ENCODE assay signal across 8 cellular contexts in the genomic region with DNA sequence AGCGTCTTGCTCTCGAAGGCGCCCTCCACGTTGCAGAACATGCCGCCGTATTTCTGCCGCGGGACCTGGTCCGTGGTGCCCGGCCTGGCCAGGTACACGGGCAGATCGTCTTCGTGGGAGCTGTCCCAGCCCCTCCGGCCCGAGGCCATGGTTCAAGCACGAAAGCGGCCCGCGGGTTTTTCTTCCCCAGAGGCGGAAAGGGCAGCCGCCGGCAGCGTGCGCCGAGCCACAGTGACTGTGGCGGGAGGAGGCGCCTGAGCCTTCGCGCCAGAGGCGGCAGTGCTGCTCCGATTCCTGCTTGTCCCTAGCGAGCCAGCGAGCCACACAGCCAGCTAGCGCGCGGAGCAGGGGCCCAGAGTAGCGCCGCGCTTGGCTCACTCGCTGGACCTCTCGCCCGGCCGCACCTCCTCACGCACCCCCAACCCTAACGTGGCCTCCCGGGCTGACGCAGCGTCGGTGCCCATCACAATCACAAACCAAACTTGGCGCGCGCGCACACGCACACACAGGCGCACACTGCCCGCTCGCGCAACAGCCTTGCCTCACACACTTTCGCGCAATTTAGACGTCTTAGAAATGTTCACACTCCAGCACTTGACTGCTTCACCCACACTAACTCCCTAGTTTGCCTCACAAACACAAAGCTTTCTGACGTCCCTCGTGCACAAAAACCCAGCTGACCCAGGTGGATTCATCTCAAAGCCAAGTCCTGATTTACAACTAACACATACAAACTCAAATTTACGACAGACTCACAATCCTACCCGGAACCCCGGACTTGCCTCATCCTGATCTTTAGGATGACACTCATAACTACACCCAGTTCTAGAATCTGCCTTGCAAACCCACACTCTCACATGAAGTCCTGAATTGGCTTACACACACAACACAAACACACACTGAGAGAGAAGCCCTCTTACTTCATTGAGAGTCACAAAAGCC. TPM values are rescaled to one million over a fixed set of nuclear protein-coding genes. Genes with fewer than 3 reads are reported as not detected.
DNase-seq lines count a peak whose midpoint lies in the region; ATAC-seq and TF ChIP-seq lines count a peak whose summit lies in the region.

A gene (minus strand): TSS at position 359 of the 942 bp plus-strand sequence. CDS start 210 bp downstream, at position 149.

- peaks cover 16% of the 10 kb centered on the region for H3K27me3 Mint-ChIP-seq in endothelial cell (ENCODE audit: unreplicated experiment)

- peak within 1 kb of the TSS; percentile 57 for H3K4me3 ChIP-seq in lung

- ATAC-seq in lung (ENCODE audit: insufficient read depth, low FRiP score) (peak; percentile 82), HG03108 (IDR thresholded peaks at IDR 0.05; ENCODE audit: unreplicated experiment) (no peak)

- CTCF ChIA-PET in HEK293T (lab: Yijun Ruan, JAX), result no interaction called here

- H3K36me3 Mint-ChIP-seq in endothelial cell (ENCODE audit: low read depth, unreplicated experiment), result peaks cover 11% of the 10 kb centered on the region

- 3 to 4% methylated on average over 54 to 66 of the region's 66 CpGs for whole genome bisulfite sequencing in lung, 2 donors

- H3K4me1 ChIP-seq in lung (ENCODE audit: control insufficient read depth in 2 of 2, insufficient read depth in 2 of 2, low read length in 2 of 2), result peaks cover 0 to 4% of the 10 kb centered on the region in 2 donors

- H3K36me3 ChIP-seq in lung (ENCODE audit: control insufficient read depth in 2 of 2, insufficient read depth in 2 of 2, low read length in 2 of 2), result no peaks in the 10 kb centered on the region

- H3K9me3 ChIP-seq in lung (ENCODE audit: control insufficient read depth in 2 of 2, insufficient read depth in 1 of 2, low read length in 1 of 2), result no peaks in the 10 kb centered on the region

- POLR2A ChIA-PET in HEK293T (lab: Yijun Ruan, JAX), result interaction anchor here (0.9 to 2.2 kb wide), 2 partner anchors 10 to 44 kb away, joined by 3 to 8 read pairs; no protein-coding TSS in a partner anchor

- H3K4me1 Mint-ChIP-seq in endothelial cell (ENCODE audit: unreplicated experiment), result peaks cover 9% of the 10 kb centered on the region

- peak within 1 kb of the TSS; percentile 75 to 87 for H3K27ac ChIP-seq in lung (ENCODE audit: low read depth in 1 of 2, low read length in 1 of 2)

- no peak within 1 kb of the TSS for H3K27ac Mint-ChIP-seq in endothelial cell (ENCODE audit: unreplicated experiment)

- DNase-seq in C1 segment of cervical spinal cord (lab: John Stamatoyannopoulos, UW), result peak in 11 of 14 donors; percentile 7 to 64 (median 26)
- peak; percentile 46 for DNase-seq in HEK293T (ENCODE audit: extremely low spot score)
- DNase-seq in SHP77 (lab: John Stamatoyannopoulos, UW), result peak; percentile 68 to 83
- peak; percentile 74 for DNase-seq in endothelial cell (ENCODE audit: low spot score)
- peak; percentile 57 for DNase-seq in lung (ENCODE audit: low spot score)
- DNase-seq in superior temporal gyrus (ENCODE audit: extremely low spot score), result peak; percentile 56
- DNase-seq in 8988T, result no peak

- no peaks in the 10 kb centered on the region for H3K27me3 ChIP-seq in lung (ENCODE audit: control insufficient read depth, insufficient read depth)

- TF ChIP-seq CTCF in endothelial cell (IDR thresholded peaks at IDR 0.05; ENCODE audit: unreplicated experiment), result no peak
- no peak for TF ChIP-seq CTCF in lung (IDR thresholded peaks at IDR 0.05; ENCODE audit: control extremely low read depth, extremely low read depth)

- no peaks in the 10 kb centered on the region for H3K9me3 Mint-ChIP-seq in endothelial cell (ENCODE audit: unreplicated experiment)

- H3K4me3 Mint-ChIP-seq in endothelial cell (ENCODE audit: unreplicated experiment), result peak within 1 kb of the TSS; percentile 91

TF ChIP-seq in HEK293T, 16 proteins besides CTCF, POLR2A, EP300 and RAD21:
- TF ChIP-seq CTBP1 (IDR thresholded peaks at IDR 0.05; ENCODE audit: borderline replicate concordance), result no peak
- TF ChIP-seq L3MBTL2 (conservative IDR thresholded peaks at IDR 0.05), result peak; percentile 46
- no peak for TF ChIP-seq SP1 (IDR thresholded peaks at IDR 0.05)

RNA-seq across cellular contexts. Expression of the gene that starts here (rescaled TPM):
- total RNA-seq in endothelial cell (ENCODE audit: unreplicated experiment), result 27.6 TPM
- 100 to 1,000 TPM in 1 of 2 donors, 10 to 100 TPM in 1; 67.6 to 112 TPM for total RNA-seq in lung
- 10 to 100 TPM; 13.8 to 19.8 TPM for polyA plus RNA-seq in lung
